In the genomic region with DNA sequence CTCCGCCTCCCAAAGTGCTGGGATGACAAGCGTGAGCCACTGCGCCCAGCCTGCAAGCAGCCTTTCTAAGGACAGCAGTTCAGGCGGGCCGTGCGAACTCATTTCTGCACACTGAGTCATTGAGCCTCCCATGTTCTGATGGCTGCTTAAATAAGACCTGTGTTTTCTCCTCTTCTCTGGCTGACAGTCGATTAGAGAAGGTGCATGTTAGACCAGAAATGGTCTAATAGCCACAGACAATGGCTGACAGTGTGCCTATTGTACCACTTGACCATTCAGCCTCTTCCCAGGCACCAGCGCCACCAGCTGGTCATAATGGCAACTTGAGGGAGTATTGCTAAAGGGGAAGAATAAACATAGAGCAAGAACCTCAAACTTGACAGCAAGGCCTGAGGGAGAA, we compare ENCODE assay signal across 1 cellular context.
TF ChIP-seq lines count a peak whose summit lies in the region.

No MANE protein-coding gene starts in this region.

TF ChIP-seq in HepG2, 621 proteins besides CTCF, POLR2A, EP300 and RAD21 (continued from another document and continues in another):
- TF ChIP-seq, protein P1, sequence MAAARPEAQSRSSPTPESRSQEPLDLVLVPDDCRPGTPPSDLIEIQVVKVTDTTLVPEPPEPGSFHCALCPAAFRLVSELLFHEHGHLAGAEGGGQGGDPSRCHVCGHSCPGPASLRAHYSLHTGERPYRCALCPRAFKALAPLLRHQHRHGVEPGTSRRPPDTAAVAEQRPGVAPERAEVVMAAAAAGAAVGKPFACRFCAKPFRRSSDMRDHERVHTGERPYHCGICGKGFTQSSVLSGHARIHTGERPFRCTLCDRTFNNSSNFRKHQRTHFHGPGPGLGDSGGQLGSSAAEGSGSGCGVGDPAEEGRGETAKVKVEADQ (CRISPR knock-in tag; IDR thresholded peaks at IDR 0.05; ENCODE audit: borderline replicate concordance), result no peak
- no peak for TF ChIP-seq ZNF230 (CRISPR knock-in tag; IDR thresholded peaks at IDR 0.05)
- TF ChIP-seq, protein P2, sequence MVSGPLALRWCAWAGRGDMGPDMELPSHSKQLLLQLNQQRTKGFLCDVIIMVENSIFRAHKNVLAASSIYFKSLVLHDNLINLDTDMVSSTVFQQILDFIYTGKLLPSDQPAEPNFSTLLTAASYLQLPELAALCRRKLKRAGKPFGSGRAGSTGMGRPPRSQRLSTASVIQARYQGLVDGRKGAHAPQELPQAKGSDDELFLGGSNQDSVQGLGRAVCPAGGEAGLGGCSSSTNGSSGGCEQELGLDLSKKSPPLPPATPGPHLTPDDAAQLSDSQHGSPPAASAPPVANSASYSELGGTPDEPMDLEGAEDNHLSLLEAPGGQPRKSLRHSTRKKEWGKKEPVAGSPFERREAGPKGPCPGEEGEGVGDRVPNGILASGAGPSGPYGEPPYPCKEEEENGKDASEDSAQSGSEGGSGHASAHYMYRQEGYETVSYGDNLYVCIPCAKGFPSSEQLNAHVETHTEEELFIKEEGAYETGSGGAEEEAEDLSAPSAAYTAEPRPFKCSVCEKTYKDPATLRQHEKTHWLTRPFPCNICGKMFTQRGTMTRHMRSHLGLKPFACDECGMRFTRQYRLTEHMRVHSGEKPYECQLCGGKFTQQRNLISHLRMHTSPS (CRISPR knock-in tag; IDR thresholded peaks at IDR 0.05; ENCODE audit: low read depth), result no peak
- TF ChIP-seq, protein P3, sequence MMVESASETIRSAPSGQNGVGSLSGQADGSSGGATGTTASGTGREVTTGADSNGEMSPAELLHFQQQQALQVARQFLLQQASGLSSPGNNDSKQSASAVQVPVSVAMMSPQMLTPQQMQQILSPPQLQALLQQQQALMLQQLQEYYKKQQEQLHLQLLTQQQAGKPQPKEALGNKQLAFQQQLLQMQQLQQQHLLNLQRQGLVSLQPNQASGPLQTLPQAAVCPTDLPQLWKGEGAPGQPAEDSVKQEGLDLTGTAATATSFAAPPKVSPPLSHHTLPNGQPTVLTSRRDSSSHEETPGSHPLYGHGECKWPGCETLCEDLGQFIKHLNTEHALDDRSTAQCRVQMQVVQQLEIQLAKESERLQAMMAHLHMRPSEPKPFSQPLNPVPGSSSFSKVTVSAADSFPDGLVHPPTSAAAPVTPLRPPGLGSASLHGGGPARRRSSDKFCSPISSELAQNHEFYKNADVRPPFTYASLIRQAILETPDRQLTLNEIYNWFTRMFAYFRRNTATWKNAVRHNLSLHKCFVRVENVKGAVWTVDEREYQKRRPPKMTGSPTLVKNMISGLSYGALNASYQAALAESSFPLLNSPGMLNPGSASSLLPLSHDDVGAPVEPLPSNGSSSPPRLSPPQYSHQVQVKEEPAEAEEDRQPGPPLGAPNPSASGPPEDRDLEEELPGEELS (CRISPR knock-in tag; IDR thresholded peaks at IDR 0.05), result peak; percentile 21; the same call in 1 of the 2 replicates
- TF ChIP-seq, protein P4, sequence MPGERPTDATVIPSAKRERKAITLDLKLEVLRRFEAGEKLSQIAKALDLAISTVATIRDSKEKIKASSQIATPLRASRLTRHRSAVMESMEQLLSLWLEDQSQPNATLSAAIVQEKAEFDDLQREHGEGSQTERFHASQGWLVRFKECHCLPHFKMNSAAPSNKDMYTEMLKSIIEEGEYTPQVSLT (CRISPR knock-in tag; IDR thresholded peaks at IDR 0.05; ENCODE audit: borderline replicate concordance, low read depth), result no peak
- TF ChIP-seq YY1 (IDR thresholded peaks at IDR 0.05; ENCODE audit: insufficient read depth, insufficient replicate concordance, low read depth, low read length), result peak; percentile 58
- no peak for TF ChIP-seq SP4 (CRISPR knock-in tag; IDR thresholded peaks at IDR 0.05)
- no peak for TF ChIP-seq HOXA5 (CRISPR knock-in tag; IDR thresholded peaks at IDR 0.05)
- no peak for TF ChIP-seq ZSCAN22 (CRISPR knock-in tag; IDR thresholded peaks at IDR 0.05)
- no peak for TF ChIP-seq ZFP41 (CRISPR knock-in tag; IDR thresholded peaks at IDR 0.05; ENCODE audit: borderline replicate concordance)
- TF ChIP-seq MED1 (CRISPR knock-in tag; IDR thresholded peaks at IDR 0.05), result 0 out of 2 replicates have a peak, but pooled peaks have one; percentile 8
- TF ChIP-seq ZNF160 (CRISPR knock-in tag; IDR thresholded peaks at IDR 0.05), result no peak
- TF ChIP-seq STAG1 (CRISPR knock-in tag; IDR thresholded peaks at IDR 0.05), result peak; percentile 85
- TF ChIP-seq ZNF17 (CRISPR knock-in tag; IDR thresholded peaks at IDR 0.05), result no peak
- TF ChIP-seq ZNF773 (CRISPR knock-in tag; IDR thresholded peaks at IDR 0.05; ENCODE audit: borderline replicate concordance), result 0 out of 2 replicates have a peak, but pooled peaks have one; percentile 26
- TF ChIP-seq MAF1 (CRISPR knock-in tag; IDR thresholded peaks at IDR 0.05; ENCODE audit: borderline replicate concordance), result no peak
- TF ChIP-seq, protein P5, sequence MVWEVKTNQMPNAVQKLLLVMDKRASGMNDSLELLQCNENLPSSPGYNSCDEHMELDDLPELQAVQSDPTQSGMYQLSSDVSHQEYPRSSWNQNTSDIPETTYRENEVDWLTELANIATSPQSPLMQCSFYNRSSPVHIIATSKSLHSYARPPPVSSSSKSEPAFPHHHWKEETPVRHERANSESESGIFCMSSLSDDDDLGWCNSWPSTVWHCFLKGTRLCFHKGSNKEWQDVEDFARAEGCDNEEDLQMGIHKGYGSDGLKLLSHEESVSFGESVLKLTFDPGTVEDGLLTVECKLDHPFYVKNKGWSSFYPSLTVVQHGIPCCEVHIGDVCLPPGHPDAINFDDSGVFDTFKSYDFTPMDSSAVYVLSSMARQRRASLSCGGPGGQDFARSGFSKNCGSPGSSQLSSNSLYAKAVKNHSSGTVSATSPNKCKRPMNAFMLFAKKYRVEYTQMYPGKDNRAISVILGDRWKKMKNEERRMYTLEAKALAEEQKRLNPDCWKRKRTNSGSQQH (CRISPR knock-in tag; IDR thresholded peaks at IDR 0.05; ENCODE audit: low read depth), result 0 out of 2 replicates have a peak, but pooled peaks have one; percentile 27
- TF ChIP-seq, protein P6, sequence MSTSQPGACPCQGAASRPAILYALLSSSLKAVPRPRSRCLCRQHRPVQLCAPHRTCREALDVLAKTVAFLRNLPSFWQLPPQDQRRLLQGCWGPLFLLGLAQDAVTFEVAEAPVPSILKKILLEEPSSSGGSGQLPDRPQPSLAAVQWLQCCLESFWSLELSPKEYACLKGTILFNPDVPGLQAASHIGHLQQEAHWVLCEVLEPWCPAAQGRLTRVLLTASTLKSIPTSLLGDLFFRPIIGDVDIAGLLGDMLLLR (CRISPR knock-in tag; IDR thresholded peaks at IDR 0.05), result no peak
- TF ChIP-seq MXI1 (IDR thresholded peaks at IDR 0.05; ENCODE audit: borderline replicate concordance, low read depth, low read length), result no peak
- peak; percentile 64 for TF ChIP-seq CEBPG (CRISPR knock-in tag; IDR thresholded peaks at IDR 0.05)
- no peak for TF ChIP-seq ZNF367 (CRISPR knock-in tag; IDR thresholded peaks at IDR 0.05; ENCODE audit: borderline replicate concordance)
- TF ChIP-seq NR2F6 (IDR thresholded peaks at IDR 0.05), result no peak
- 0 out of 2 replicates have a peak, but pooled peaks have one; percentile 9 for TF ChIP-seq NR2F6 (CRISPR knock-in tag; IDR thresholded peaks at IDR 0.05)
- TF ChIP-seq, protein P7, sequence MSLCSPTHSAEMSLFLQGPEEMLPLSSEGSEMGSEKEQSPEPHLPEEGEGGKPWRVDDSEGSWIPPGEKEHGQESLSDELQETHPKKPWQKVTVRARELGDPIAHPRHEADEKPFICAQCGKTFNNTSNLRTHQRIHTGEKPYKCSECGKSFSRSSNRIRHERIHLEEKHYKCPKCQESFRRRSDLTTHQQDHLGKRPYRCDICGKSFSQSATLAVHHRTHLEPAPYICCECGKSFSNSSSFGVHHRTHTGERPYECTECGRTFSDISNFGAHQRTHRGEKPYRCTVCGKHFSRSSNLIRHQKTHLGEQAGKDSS (CRISPR knock-in tag; IDR thresholded peaks at IDR 0.05; ENCODE audit: borderline replicate concordance, low read depth), result no peak
- TF ChIP-seq MTA3 (CRISPR knock-in tag; IDR thresholded peaks at IDR 0.05), result no peak
- TF ChIP-seq SOX13 (IDR thresholded peaks at IDR 0.05), result no peak
- peak in 1 of 2 experiments; percentile 78; a peak in 1 of 4 replicates for TF ChIP-seq SOX13 (CRISPR knock-in tag; conservative IDR thresholded peaks at IDR 0.05 in 1 of 2, IDR thresholded peaks at IDR 0.05 in 1 of 2)
- TF ChIP-seq KLF12 (CRISPR knock-in tag; IDR thresholded peaks at IDR 0.05; ENCODE audit: borderline replicate concordance), result no peak
- TF ChIP-seq SP1 (IDR thresholded peaks at IDR 0.05), result no peak
- TF ChIP-seq SP1 (CRISPR knock-in tag; IDR thresholded peaks at IDR 0.05), result no peak
- TF ChIP-seq, protein P8, sequence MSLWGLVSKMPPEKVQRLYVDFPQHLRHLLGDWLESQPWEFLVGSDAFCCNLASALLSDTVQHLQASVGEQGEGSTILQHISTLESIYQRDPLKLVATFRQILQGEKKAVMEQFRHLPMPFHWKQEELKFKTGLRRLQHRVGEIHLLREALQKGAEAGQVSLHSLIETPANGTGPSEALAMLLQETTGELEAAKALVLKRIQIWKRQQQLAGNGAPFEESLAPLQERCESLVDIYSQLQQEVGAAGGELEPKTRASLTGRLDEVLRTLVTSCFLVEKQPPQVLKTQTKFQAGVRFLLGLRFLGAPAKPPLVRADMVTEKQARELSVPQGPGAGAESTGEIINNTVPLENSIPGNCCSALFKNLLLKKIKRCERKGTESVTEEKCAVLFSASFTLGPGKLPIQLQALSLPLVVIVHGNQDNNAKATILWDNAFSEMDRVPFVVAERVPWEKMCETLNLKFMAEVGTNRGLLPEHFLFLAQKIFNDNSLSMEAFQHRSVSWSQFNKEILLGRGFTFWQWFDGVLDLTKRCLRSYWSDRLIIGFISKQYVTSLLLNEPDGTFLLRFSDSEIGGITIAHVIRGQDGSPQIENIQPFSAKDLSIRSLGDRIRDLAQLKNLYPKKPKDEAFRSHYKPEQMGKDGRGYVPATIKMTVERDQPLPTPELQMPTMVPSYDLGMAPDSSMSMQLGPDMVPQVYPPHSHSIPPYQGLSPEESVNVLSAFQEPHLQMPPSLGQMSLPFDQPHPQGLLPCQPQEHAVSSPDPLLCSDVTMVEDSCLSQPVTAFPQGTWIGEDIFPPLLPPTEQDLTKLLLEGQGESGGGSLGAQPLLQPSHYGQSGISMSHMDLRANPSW (CRISPR knock-in tag; IDR thresholded peaks at IDR 0.05; ENCODE audit: borderline replicate concordance), result no peak
- TF ChIP-seq, protein P9, sequence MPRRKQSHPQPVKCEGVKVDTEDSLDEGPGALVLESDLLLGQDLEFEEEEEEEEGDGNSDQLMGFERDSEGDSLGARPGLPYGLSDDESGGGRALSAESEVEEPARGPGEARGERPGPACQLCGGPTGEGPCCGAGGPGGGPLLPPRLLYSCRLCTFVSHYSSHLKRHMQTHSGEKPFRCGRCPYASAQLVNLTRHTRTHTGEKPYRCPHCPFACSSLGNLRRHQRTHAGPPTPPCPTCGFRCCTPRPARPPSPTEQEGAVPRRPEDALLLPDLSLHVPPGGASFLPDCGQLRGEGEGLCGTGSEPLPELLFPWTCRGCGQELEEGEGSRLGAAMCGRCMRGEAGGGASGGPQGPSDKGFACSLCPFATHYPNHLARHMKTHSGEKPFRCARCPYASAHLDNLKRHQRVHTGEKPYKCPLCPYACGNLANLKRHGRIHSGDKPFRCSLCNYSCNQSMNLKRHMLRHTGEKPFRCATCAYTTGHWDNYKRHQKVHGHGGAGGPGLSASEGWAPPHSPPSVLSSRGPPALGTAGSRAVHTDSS (CRISPR knock-in tag; conservative IDR thresholded peaks at IDR 0.05), result no peak
- peak; percentile 83 for TF ChIP-seq SMC3 (IDR thresholded peaks at IDR 0.05; ENCODE audit: low read length)
- TF ChIP-seq, protein P10, sequence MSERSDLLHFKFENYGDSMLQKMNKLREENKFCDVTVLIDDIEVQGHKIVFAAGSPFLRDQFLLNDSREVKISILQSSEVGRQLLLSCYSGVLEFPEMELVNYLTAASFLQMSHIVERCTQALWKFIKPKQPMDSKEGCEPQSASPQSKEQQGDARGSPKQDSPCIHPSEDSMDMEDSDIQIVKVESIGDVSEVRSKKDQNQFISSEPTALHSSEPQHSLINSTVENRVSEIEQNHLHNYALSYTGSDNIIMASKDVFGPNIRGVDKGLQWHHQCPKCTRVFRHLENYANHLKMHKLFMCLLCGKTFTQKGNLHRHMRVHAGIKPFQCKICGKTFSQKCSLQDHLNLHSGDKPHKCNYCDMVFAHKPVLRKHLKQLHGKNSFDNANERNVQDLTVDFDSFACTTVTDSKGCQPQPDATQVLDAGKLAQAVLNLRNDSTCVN (CRISPR knock-in tag; IDR thresholded peaks at IDR 0.05; ENCODE audit: borderline replicate concordance), result no peak
- no peak for TF ChIP-seq KAT2B (IDR thresholded peaks at IDR 0.05; ENCODE audit: borderline replicate concordance, low read depth, low read length)
- TF ChIP-seq ZNF317 (CRISPR knock-in tag; IDR thresholded peaks at IDR 0.05), result no peak
- TF ChIP-seq BCL6 (CRISPR knock-in tag; IDR thresholded peaks at IDR 0.05), result no peak
- TF ChIP-seq, protein P11, sequence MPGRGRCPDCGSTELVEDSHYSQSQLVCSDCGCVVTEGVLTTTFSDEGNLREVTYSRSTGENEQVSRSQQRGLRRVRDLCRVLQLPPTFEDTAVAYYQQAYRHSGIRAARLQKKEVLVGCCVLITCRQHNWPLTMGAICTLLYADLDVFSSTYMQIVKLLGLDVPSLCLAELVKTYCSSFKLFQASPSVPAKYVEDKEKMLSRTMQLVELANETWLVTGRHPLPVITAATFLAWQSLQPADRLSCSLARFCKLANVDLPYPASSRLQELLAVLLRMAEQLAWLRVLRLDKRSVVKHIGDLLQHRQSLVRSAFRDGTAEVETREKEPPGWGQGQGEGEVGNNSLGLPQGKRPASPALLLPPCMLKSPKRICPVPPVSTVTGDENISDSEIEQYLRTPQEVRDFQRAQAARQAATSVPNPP (CRISPR knock-in tag; IDR thresholded peaks at IDR 0.05), result no peak
- TF ChIP-seq ZNF556 (CRISPR knock-in tag; IDR thresholded peaks at IDR 0.05; ENCODE audit: borderline replicate concordance), result no peak
- TF ChIP-seq, protein P12, sequence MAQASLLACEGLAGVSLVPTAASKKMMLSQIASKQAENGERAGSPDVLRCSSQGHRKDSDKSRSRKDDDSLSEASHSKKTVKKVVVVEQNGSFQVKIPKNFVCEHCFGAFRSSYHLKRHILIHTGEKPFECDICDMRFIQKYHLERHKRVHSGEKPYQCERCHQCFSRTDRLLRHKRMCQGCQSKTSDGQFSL (CRISPR knock-in tag; IDR thresholded peaks at IDR 0.05), result 0 out of 2 replicates have a peak, but pooled peaks have one; percentile 50
- TF ChIP-seq MED13 (CRISPR knock-in tag; IDR thresholded peaks at IDR 0.05), result 0 out of 2 replicates have a peak, but pooled peaks have one; percentile 47
- no peak for TF ChIP-seq MAFF (IDR thresholded peaks at IDR 0.05; ENCODE audit: low read depth, low read length)
- no peak for TF ChIP-seq ZNF354B (CRISPR knock-in tag; IDR thresholded peaks at IDR 0.05)
- TF ChIP-seq SSRP1 (CRISPR knock-in tag; IDR thresholded peaks at IDR 0.05), result 0 out of 2 replicates have a peak, but pooled peaks have one; percentile 65
- peak; percentile 84 for TF ChIP-seq XRCC5 (optimal IDR thresholded peaks at IDR 0.05; ENCODE audit: low read length)
- no peak for TF ChIP-seq HOXA7 (CRISPR knock-in tag; IDR thresholded peaks at IDR 0.05)
- TF ChIP-seq, protein P13, sequence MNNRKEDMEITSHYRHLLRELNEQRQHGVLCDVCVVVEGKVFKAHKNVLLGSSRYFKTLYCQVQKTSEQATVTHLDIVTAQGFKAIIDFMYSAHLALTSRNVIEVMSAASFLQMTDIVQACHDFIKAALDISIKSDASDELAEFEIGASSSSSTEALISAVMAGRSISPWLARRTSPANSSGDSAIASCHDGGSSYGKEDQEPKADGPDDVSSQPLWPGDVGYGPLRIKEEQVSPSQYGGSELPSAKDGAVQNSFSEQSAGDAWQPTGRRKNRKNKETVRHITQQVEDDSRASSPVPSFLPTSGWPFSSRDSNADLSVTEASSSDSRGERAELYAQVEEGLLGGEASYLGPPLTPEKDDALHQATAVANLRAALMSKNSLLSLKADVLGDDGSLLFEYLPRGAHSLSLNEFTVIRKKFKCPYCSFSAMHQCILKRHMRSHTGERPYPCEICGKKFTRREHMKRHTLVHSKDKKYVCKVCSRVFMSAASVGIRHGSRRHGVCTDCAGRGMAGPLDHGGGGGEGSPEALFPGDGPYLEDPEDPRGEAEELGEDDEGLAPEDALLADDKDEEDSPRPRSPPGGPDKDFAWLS (CRISPR knock-in tag; IDR thresholded peaks at IDR 0.05; ENCODE audit: borderline replicate concordance), result no peak
